ENCODE assay signal across 19 cellular contexts in genomic region chr2:26925100-26925791, GRCh38. TPM values are rescaled to one million over a fixed set of nuclear protein-coding genes. Genes with fewer than 3 reads are reported as not detected.
DNase-seq lines count a peak whose midpoint lies in the region; FAIRE-seq and TF ChIP-seq lines count a peak whose summit lies in the region.
"Had no signal": no experiment of that assay in that cellular context is flagged by ENCODE, and none has a peak within 500 bp of the region (broad histone marks: within the 10 kb centered on the region; RNA-seq: fewer than 3 reads in every experiment).

No MANE protein-coding gene starts in this region.

- peak overlapping the region; percentile 42 for H2AFZ ChIP-seq in hepatocyte
- no peak overlapping the region for H2AFZ ChIP-seq in osteoblast (ENCODE audit: low read length)

- H3K4me1 ChIP-seq in SJSA1 (replicated peaks) (peaks cover 22% of the 10 kb centered on the region), hepatocyte (ENCODE audit: insufficient read depth) (peaks cover 15% of the 10 kb centered on the region), osteoblast (ENCODE audit: insufficient read depth, low read length) (no peaks in the 10 kb centered on the region), kidney (ENCODE audit: control insufficient read depth in 1 of 2, insufficient read depth in 1 of 2, low read depth in 1 of 2, low read length in 2 of 2) (peaks cover 0 to 2% of the 10 kb centered on the region in 2 donors)
- H3K4me1 ChIP-seq: thyroid gland had no signal

- no peak for FAIRE-seq in kidney (lab: Jason Lieb, UNC)
- FAIRE-seq: islet of Langerhans, K562 had no signal

- H3K79me2 ChIP-seq in hepatocyte (no peaks in the 10 kb centered on the region), osteoblast (ENCODE audit: insufficient read depth, low read length) (no peaks in the 10 kb centered on the region)

- TF ChIP-seq CTCF in hepatocyte (IDR thresholded peaks at IDR 0.05; ENCODE audit: poor library complexity) (no peak), osteoblast (IDR thresholded peaks at IDR 0.05; ENCODE audit: extremely low read depth, low read depth, low read length) (no peak), kidney (IDR thresholded peaks at IDR 0.05; ENCODE audit: borderline replicate concordance, extremely low read depth, insufficient read depth) (no peak)

- H3K27me3 ChIP-seq in SJSA1 (replicated peaks) (peaks cover 8% of the 10 kb centered on the region), hepatocyte (no peaks in the 10 kb centered on the region), osteoblast (ENCODE audit: insufficient read depth, low read length) (peaks cover 34% of the 10 kb centered on the region)
- H3K27me3 ChIP-seq: thyroid gland had no signal

- peak overlapping the region; percentile 41 for H3K4me2 ChIP-seq in hepatocyte
- no peak overlapping the region for H3K4me2 ChIP-seq in osteoblast (ENCODE audit: insufficient read depth, low read length)

- DNase-seq in EH (ENCODE audit: low read depth) (peak; percentile 46), SJSA1 (ENCODE audit: low read depth in 1 of 2, low spot score in 2 of 2) (peak in 1 of 2 experiments; percentile 45), hepatocyte (ENCODE audit: low spot score) (peak; percentile 49), osteoblast (ENCODE audit: insufficient read length, low spot score, missing footprints) (peak; percentile 36), NCI-H2171 (lab: John Stamatoyannopoulos, UW) (no peak), D341Med (ENCODE audit: low spot score) (no peak), kidney (no peak), SKM-1 (lab: John Stamatoyannopoulos, UW; ENCODE audit: unreplicated experiment) (no peak)
- DNase-seq: activated T-cell treated with anti-CD3 and anti-CD28 coated beads, Interleukin-2, amount 50 U/mL, for 48 hours; CD4-positive, CD25-positive, alpha-beta regulatory T cell; DMS79 treated with DMSO at 0.1 percent for 48 hours; effector CD8-positive, alpha-beta T cell; GOT3; MV-4-11; NCI-H187; thyroid gland had no signal

- no peaks in the 10 kb centered on the region for H3K9me2 ChIP-seq in hepatocyte (replicated peaks; ENCODE audit: insufficient read depth)

- 48% methylated on average over 9 of the region's 9 CpGs for WGBS in hepatocyte (ENCODE audit: low lambda C conversion rate, missing lambda C conversion rate)

- H3K36me3 ChIP-seq in SJSA1 = no peaks in the 10 kb centered on the region
- no peaks in the 10 kb centered on the region for H3K36me3 ChIP-seq in hepatocyte (replicated peaks; ENCODE audit: insufficient read depth, low read depth)
- no peaks in the 10 kb centered on the region for H3K36me3 ChIP-seq in osteoblast (ENCODE audit: insufficient read depth, low read length)
- no peaks in the 10 kb centered on the region for H3K36me3 ChIP-seq in kidney (ENCODE audit: control insufficient read depth in 1 of 2, insufficient read depth in 2 of 2, low read length in 2 of 2)
- H3K36me3 ChIP-seq: thyroid gland had no signal

- H4K20me1 ChIP-seq in hepatocyte (ENCODE audit: insufficient read depth, poor library complexity, severe bottlenecking) = no peaks in the 10 kb centered on the region
- no peaks in the 10 kb centered on the region for H4K20me1 ChIP-seq in osteoblast (ENCODE audit: insufficient read depth, low read length)

- no peak overlapping the region for H3K4me3 ChIP-seq in SJSA1
- H3K4me3 ChIP-seq in hepatocyte = no peak overlapping the region
- no peak overlapping the region for H3K4me3 ChIP-seq in osteoblast (ENCODE audit: insufficient read depth, low read length)
- H3K4me3 ChIP-seq in kidney (ENCODE audit: low read length in 2 of 2) = no peak overlapping the region
- H3K4me3 ChIP-seq: K562, thyroid gland had no signal

- H3K9ac ChIP-seq in kidney (ENCODE audit: low read length in 2 of 2) = no peak overlapping the region

- H3K9me3 ChIP-seq in SJSA1 (replicated peaks) = no peaks in the 10 kb centered on the region
- no peaks in the 10 kb centered on the region for H3K9me3 ChIP-seq in hepatocyte (ENCODE audit: low read depth)
- no peaks in the 10 kb centered on the region for H3K9me3 ChIP-seq in osteoblast (ENCODE audit: low read depth, low read length)
- H3K9me3 ChIP-seq in kidney (ENCODE audit: control insufficient read depth in 1 of 2, low read length in 2 of 2) = no peaks in the 10 kb centered on the region
- H3K9me3 ChIP-seq: thyroid gland had no signal

- intact Hi-C loops in kidney (cut with DNase I) = no loop called here

- H3K27ac ChIP-seq in SJSA1 (peak overlapping the region; percentile 13; the same call in 1 of the 2 replicates), hepatocyte (peak overlapping the region; percentile 63), osteoblast (ENCODE audit: low read depth, low read length) (no peak overlapping the region), kidney (ENCODE audit: low read depth in 2 of 2, low read length in 2 of 2) (no peak overlapping the region)
- H3K27ac ChIP-seq: RWPE1, thyroid gland had no signal

RNA-seq across cellular contexts. Expression of gene MAPRE3, which starts 45.2 kb away (rescaled TPM):
- total RNA-seq in SJSA1 (2014; rRNA removed; shearing (Covaris generic)) = 0.50 and 3.3 TPM in 2 replicates
- total RNA-seq in hepatocyte (8.0 and 8.6 TPM in 2 replicates), osteoblast (6.5 TPM in 2 replicates), kidney (17.9 TPM)
- polyA plus RNA-seq in hepatocyte (23.6 and 29.2 TPM in 2 replicates), kidney (ENCODE audit: insufficient read depth, low read depth, low replicate concordance) (49.6 TPM)

Comparison
In these comparisons a context has a peak if more than half of its experiments do, and no peak if none do; other contexts are left out.
1. DNase-seq: peak in EH (single experiment), hepatocyte (single experiment) and osteoblast (single experiment); none in NCI-H2171 (single experiment), D341Med (single experiment), kidney (single experiment) and SKM-1 (single experiment).
2. H3K27ac ChIP-seq: peak in SJSA1 (single experiment) and hepatocyte (single experiment); none in osteoblast (single experiment) and kidney (0 of 2).